Comparison of ENCODE assay signal across 1 cellular context in the genomic region with DNA sequence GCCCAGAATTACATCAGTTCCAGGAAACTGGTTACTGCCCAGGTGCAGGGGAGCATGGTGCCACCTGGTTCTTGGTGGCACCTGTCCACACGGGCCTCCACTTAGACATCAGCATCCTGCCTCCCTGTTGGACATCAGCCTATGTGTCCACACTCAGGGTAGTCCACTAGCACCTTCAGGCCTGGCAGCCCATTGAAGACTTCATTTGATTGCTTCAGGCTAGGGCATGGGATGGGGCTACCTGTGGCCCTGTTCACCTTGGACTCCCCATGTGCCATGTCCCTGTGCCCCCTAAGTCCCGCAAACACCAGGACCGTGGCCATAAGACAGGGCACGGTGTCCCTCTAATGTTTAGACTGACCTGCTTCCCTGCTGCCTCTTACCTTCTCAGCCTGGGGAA.
TF ChIP-seq lines count a peak whose summit lies in the region.

No MANE protein-coding gene starts in this region.

TF ChIP-seq in GM23338, 12 proteins besides CTCF, POLR2A, EP300 and RAD21:
- TF ChIP-seq ZNF114 (CRISPR knock-in tag; IDR thresholded peaks at IDR 0.05) (no peak), ZNF462 (CRISPR knock-in tag; IDR thresholded peaks at IDR 0.05) (no peak), CREB1 (CRISPR knock-in tag; IDR thresholded peaks at IDR 0.05; ENCODE audit: low read depth) (no peak), ETS1 (IDR thresholded peaks at IDR 0.05) (no peak), REST (IDR thresholded peaks at IDR 0.05; ENCODE audit: unreplicated experiment) (no peak), ZNF331 (CRISPR knock-in tag; IDR thresholded peaks at IDR 0.05; ENCODE audit: low read depth) (no peak), STAT1 (IDR thresholded peaks at IDR 0.05; ENCODE audit: unreplicated experiment) (no peak), JUNB (IDR thresholded peaks at IDR 0.05; ENCODE audit: unreplicated experiment) (no peak), NANOG (IDR thresholded peaks at IDR 0.05; ENCODE audit: borderline replicate concordance) (no peak)
